ENCODE assay signal across 1 cellular context in the genomic region with DNA sequence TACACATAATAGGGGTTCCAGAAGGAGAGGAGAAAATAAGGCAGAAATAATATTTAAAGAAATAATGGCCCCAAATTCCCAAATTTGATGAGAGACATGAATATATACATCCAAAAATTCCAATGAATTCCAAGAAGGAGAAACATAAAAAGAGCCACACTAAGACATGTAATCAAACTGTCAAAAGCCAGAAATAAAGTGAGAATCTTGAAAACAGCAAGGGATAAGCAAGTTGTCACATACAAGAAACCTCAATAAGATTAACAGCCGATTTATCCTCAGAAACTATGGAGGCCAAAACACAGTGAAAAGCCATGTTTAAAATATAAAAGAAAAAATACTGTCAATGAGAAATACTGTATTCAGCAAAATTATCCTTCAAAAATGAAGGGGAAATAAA.
TF ChIP-seq lines count a peak whose summit lies in the region.

No MANE protein-coding gene starts in this region.

TF ChIP-seq in K562, 482 proteins besides CTCF, POLR2A, EP300 and RAD21 (continues in another document):
- TF ChIP-seq PCBP1 (IDR thresholded peaks at IDR 0.05; ENCODE audit: low read depth, low read length, poor library complexity, severe bottlenecking) (no peak), MEF2A (IDR thresholded peaks at IDR 0.05; ENCODE audit: control insufficient read depth, low read depth, low read length) (0 out of 2 replicates have a peak, but pooled peaks have one; percentile 18), TEAD4 (IDR thresholded peaks at IDR 0.05; ENCODE audit: low read length) (0 out of 2 replicates have a peak, but pooled peaks have one; percentile 12), TEAD4 (CRISPR knock-in tag; IDR thresholded peaks at IDR 0.05; ENCODE audit: borderline replicate concordance) (no peak), ARNT (IDR thresholded peaks at IDR 0.05) (peak in 1 of 2 experiments; percentile 74; a peak in 1 of 4 replicates), RBM14 (IDR thresholded peaks at IDR 0.05; ENCODE audit: borderline replicate concordance, insufficient read depth, low read depth, low read length) (no peak), STAG1 (CRISPR knock-in tag; IDR thresholded peaks at IDR 0.05; ENCODE audit: borderline replicate concordance) (no peak), MLX (CRISPR knock-in tag; conservative IDR thresholded peaks at IDR 0.05) (no peak), TRIM24 (IDR thresholded peaks at IDR 0.05) (peak; percentile 82 to 89), BRD9 (IDR thresholded peaks at IDR 0.05; ENCODE audit: low read depth, partially characterized antibody) (peak; percentile 76), TRIM28 (IDR thresholded peaks at IDR 0.05) (peak; percentile 100), ZNF140 (CRISPR knock-in tag; IDR thresholded peaks at IDR 0.05) (no peak), CBX5 (IDR thresholded peaks at IDR 0.05; ENCODE audit: borderline replicate concordance, low read depth) (peak; percentile 96), C11orf30 (IDR thresholded peaks at IDR 0.05; ENCODE audit: low read depth) (peak; percentile 20; the same call in 1 of the 2 replicates), GABPB2 (CRISPR knock-in tag; conservative IDR thresholded peaks at IDR 0.05) (no peak), ATF4 (CRISPR knock-in tag; IDR thresholded peaks at IDR 0.05) (no peak), ZNF316 (IDR thresholded peaks at IDR 0.05) (peak; percentile 33; the same call in 1 of the 2 replicates), TCF7L2 (IDR thresholded peaks at IDR 0.05; ENCODE audit: low read depth, low read length) (no peak), FOXM1 (IDR thresholded peaks at IDR 0.05; ENCODE audit: low read depth) (no peak), FOXM1 (CRISPR knock-in tag; IDR thresholded peaks at IDR 0.05; ENCODE audit: low read depth) (no peak), LEF1 (IDR thresholded peaks at IDR 0.05) (peak; percentile 39; the same call in 1 of the 2 replicates), ZNF79 (CRISPR knock-in tag; IDR thresholded peaks at IDR 0.05; ENCODE audit: low read depth) (no peak), ZNF512 (tag; IDR thresholded peaks at IDR 0.05) (0 out of 2 replicates have a peak, but pooled peaks have one; percentile 34), POLR2AphosphoS5 (IDR thresholded peaks at IDR 0.05; ENCODE audit: control insufficient read depth, insufficient read depth, low read depth, low read length) (no peak), ZC3H4 (CRISPR knock-in tag; IDR thresholded peaks at IDR 0.05; ENCODE audit: borderline replicate concordance) (no peak), XRCC4 (IDR thresholded peaks at IDR 0.05; ENCODE audit: extremely low read depth, insufficient read depth, insufficient read length) (no peak), HDAC1 (IDR thresholded peaks at IDR 0.05) (0 out of 4 replicates have a peak, but pooled peaks of 1 of the 2 experiments have one; percentile 48), RUNX1 (IDR thresholded peaks at IDR 0.05; ENCODE audit: low read depth) (no peak), HMG20A (CRISPR knock-in tag; conservative IDR thresholded peaks at IDR 0.05) (no peak), KLF10 (CRISPR knock-in tag; IDR thresholded peaks at IDR 0.05) (no peak), PBX2 (CRISPR knock-in tag; IDR thresholded peaks at IDR 0.05; ENCODE audit: low read depth) (no peak), PBX2 (tag; conservative IDR thresholded peaks at IDR 0.05; ENCODE audit: low read depth) (no peak), ZEB2 (IDR thresholded peaks at IDR 0.05) (peak; percentile 72), MAFF (IDR thresholded peaks at IDR 0.05; ENCODE audit: low read length) (no peak), TFAM (CRISPR knock-in tag; conservative IDR thresholded peaks at IDR 0.05) (no peak), RBM39 (optimal IDR thresholded peaks at IDR 0.05; ENCODE audit: low read depth, low read length) (no peak), GTF2E2 (tag; IDR thresholded peaks at IDR 0.05) (no peak), CBX1 (IDR thresholded peaks at IDR 0.05; ENCODE audit: low read depth) (peak; percentile 82), CBFA2T3 (IDR thresholded peaks at IDR 0.05) (no peak), CBX3 (IDR thresholded peaks at IDR 0.05; ENCODE audit: borderline replicate concordance in 1 of 2, low read length in 2 of 2) (peak in 1 of 2 experiments; percentile 100; a peak in 2 of 3 replicates), OTX1 (CRISPR knock-in tag; IDR thresholded peaks at IDR 0.05) (no peak)
- TF ChIP-seq, protein P1, sequence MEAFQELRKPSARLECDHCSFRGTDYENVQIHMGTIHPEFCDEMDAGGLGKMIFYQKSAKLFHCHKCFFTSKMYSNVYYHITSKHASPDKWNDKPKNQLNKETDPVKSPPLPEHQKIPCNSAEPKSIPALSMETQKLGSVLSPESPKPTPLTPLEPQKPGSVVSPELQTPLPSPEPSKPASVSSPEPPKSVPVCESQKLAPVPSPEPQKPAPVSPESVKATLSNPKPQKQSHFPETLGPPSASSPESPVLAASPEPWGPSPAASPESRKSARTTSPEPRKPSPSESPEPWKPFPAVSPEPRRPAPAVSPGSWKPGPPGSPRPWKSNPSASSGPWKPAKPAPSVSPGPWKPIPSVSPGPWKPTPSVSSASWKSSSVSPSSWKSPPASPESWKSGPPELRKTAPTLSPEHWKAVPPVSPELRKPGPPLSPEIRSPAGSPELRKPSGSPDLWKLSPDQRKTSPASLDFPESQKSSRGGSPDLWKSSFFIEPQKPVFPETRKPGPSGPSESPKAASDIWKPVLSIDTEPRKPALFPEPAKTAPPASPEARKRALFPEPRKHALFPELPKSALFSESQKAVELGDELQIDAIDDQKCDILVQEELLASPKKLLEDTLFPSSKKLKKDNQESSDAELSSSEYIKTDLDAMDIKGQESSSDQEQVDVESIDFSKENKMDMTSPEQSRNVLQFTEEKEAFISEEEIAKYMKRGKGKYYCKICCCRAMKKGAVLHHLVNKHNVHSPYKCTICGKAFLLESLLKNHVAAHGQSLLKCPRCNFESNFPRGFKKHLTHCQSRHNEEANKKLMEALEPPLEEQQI (IDR thresholded peaks at IDR 0.05) = peak; percentile 64; the same call in 1 of the 2 replicates
- TF ChIP-seq, protein P2, sequence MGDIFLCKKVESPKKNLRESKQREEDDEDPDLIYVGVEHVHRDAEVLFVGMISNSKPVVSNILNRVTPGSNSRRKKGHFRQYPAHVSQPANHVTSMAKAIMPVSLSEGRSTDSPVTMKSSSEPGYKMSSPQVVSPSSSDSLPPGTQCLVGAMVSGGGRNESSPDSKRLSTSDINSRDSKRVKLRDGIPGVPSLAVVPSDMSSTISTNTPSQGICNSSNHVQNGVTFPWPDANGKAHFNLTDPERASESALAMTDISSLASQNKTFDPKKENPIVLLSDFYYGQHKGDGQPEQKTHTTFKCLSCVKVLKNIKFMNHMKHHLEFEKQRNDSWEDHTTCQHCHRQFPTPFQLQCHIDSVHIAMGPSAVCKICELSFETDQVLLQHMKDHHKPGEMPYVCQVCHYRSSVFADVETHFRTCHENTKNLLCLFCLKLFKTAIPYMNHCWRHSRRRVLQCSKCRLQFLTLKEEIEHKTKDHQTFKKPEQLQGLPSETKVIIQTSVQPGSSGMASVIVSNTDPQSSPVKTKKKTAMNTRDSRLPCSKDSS (IDR thresholded peaks at IDR 0.05; ENCODE audit: low read depth, partially characterized antibody) = peak; percentile 99
- TF ChIP-seq, protein P3, sequence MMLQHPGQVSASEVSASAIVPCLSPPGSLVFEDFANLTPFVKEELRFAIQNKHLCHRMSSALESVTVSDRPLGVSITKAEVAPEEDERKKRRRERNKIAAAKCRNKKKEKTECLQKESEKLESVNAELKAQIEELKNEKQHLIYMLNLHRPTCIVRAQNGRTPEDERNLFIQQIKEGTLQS (IDR thresholded peaks at IDR 0.05) = no peak
- TF ChIP-seq, protein P3 (CRISPR knock-in tag; conservative IDR thresholded peaks at IDR 0.05) = no peak
- TF ChIP-seq, protein P4, sequence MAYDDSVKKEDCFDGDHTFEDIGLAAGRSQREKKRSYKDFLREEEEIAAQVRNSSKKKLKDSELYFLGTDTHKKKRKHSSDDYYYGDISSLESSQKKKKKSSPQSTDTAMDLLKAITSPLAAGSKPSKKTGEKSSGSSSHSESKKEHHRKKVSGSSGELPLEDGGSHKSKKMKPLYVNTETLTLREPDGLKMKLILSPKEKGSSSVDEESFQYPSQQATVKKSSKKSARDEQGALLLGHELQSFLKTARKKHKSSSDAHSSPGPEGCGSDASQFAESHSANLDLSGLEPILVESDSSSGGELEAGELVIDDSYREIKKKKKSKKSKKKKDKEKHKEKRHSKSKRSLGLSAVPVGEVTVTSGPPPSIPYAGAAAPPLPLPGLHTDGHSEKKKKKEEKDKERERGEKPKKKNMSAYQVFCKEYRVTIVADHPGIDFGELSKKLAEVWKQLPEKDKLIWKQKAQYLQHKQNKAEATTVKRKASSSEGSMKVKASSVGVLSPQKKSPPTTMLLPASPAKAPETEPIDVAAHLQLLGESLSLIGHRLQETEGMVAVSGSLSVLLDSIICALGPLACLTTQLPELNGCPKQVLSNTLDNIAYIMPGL (CRISPR knock-in tag; IDR thresholded peaks at IDR 0.05) = no peak
- TF ChIP-seq, protein P5, sequence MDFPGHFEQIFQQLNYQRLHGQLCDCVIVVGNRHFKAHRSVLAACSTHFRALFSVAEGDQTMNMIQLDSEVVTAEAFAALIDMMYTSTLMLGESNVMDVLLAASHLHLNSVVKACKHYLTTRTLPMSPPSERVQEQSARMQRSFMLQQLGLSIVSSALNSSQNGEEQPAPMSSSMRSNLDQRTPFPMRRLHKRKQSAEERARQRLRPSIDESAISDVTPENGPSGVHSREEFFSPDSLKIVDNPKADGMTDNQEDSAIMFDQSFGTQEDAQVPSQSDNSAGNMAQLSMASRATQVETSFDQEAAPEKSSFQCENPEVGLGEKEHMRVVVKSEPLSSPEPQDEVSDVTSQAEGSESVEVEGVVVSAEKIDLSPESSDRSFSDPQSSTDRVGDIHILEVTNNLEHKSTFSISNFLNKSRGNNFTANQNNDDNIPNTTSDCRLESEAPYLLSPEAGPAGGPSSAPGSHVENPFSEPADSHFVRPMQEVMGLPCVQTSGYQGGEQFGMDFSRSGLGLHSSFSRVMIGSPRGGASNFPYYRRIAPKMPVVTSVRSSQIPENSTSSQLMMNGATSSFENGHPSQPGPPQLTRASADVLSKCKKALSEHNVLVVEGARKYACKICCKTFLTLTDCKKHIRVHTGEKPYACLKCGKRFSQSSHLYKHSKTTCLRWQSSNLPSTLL (IDR thresholded peaks at IDR 0.05) = no peak
- TF ChIP-seq, protein P6, sequence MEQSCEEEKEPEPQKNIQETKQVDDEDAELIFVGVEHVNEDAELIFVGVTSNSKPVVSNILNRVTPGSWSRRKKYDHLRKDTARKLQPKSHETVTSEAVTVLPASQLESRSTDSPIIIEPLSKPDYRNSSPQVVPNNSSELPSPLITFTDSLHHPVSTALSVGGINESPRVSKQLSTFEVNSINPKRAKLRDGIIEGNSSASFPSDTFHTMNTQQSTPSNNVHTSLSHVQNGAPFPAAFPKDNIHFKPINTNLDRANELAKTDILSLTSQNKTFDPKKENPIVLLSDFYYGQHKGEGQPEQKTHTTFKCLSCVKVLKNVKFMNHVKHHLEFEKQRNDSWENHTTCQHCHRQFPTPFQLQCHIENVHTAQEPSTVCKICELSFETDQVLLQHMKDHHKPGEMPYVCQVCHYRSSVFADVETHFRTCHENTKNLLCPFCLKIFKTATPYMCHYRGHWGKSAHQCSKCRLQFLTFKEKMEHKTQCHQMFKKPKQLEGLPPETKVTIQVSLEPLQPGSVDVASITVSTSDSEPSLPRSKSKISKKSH (CRISPR knock-in tag; IDR thresholded peaks at IDR 0.05) = 0 out of 2 replicates have a peak, but pooled peaks have one; percentile 57
